Comparison of ENCODE assay signal across 9 cellular contexts in the genomic region with DNA sequence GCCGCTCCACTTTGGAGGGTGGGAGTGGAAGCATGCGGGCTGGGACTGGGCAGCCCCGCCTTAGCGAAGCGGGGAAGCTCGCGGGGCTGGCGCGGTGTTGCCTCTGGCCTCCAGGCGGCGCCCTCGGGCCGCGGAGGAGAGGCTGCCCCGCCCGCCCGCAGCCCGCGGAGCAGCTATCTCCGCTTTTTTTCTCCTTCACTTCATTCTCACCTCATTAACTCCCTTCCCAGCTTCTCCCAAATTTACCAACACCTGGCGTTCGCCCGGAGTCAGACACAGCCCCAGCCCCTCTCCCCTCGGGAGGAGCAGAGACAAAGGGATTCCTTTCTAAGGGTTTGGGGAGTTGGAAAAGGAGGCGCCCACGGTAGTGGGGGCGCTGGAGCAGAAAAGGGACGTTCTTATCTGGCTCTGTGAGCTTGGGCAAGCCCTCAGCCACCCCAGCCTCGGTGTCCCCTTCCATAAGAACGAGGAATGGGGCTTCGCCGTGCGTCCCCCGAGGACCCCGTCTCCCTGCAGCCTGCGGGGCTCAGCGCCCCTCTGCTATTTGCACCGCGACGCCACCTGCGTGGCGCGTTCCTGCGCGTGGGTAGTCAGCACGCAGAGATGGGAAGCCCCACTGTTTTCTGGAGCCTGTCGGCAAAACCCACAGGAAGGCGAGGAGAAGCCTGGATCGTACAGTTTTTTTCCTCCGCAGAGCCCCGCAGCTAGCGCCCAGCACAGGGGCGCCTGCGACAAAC. TPM values are rescaled to one million over a fixed set of nuclear protein-coding genes. Genes with fewer than 3 reads are reported as not detected.
A peak's percentile ranks its signal among the peaks of the same experiment; 100 is the strongest.
DNase-seq lines count a peak whose midpoint lies in the region; ATAC-seq, FAIRE-seq and TF ChIP-seq lines count a peak whose summit lies in the region.
"Had no signal": no experiment of that assay in that cellular context is flagged by ENCODE, and none has a peak within 500 bp of the region (broad histone marks: within the 10 kb centered on the region; RNA-seq: fewer than 3 reads in every experiment).

No MANE protein-coding gene starts in this region.

- H3K27ac ChIP-seq in 22Rv1 = no peak overlapping the region

- intact Hi-C loops in activated T-helper 1 cell treated with anti-CD3 and anti-CD28 coated beads, Interleukin-12 subunit alpha, Interleukin-12 subunit beta, Interleukin-2, Interleukin-4 antibody, amounts not matched to agents 30 ng/mL and 10 ng/mL and 1 ng/mL, durations not matched to agents 14 hours and 24 hours and 36 hours (cut with micrococcal nuclease) = loop anchor here (1.0 to 5.0 kb wide), 6 partner anchors 27 to 311 kb away; a partner anchor contains a TSS

- H3K4me3 Mint-ChIP-seq in activated T-helper 1 cell treated with anti-CD3 and anti-CD28 coated beads, Interleukin-12 subunit alpha, Interleukin-12 subunit beta, Interleukin-2, Interleukin-4 antibody, amounts not matched to agents 30 ng/mL and 10 ng/mL and 1 ng/mL, durations not matched to agents 14 hours and 24 hours and 36 hours = peak overlapping the region; percentile 73
- H3K4me3 Mint-ChIP-seq in natural killer cell treated with Interleukin-12 subunit alpha and Interleukin-12 subunit beta and Interleukin-15 and Interleukin-18, amount 100 ng/mL, for 72 hours = peak overlapping the region; percentile 86
- H3K4me3 Mint-ChIP-seq in stimulated activated memory B cell treated with anti-CD40 and anti-IgM and Interleukin-4, amounts not matched to agents 10 μg/mL and 1 μg/mL and 100 μg/mL, for 72 hours = peak overlapping the region; percentile 79

- peak; percentile 97 for TF ChIP-seq CTCF in 22Rv1 (IDR thresholded peaks at IDR 0.05)

- peak; percentile 48 for ATAC-seq in GM18511 (IDR thresholded peaks at IDR 0.05; ENCODE audit: unreplicated experiment)
- peak; percentile 80 to 87 for ATAC-seq in natural killer cell treated with Interleukin-12 subunit alpha and Interleukin-12 subunit beta and Interleukin-15 and Interleukin-18, amount 100 ng/mL, for 72 hours
- ATAC-seq in stimulated activated memory B cell treated with anti-CD40 and anti-IgM and Interleukin-4, amounts not matched to agents 10 μg/mL and 1 μg/mL and 100 μg/mL, for 72 hours = peak; percentile 81

- FAIRE-seq in RCC 7860 (lab: Jason Lieb, UNC) = no peak
- FAIRE-seq: G401.6 had no signal

- no peaks in the 10 kb centered on the region for H3K9me3 Mint-ChIP-seq in activated T-helper 1 cell treated with anti-CD3 and anti-CD28 coated beads, Interleukin-12 subunit alpha, Interleukin-12 subunit beta, Interleukin-2, Interleukin-4 antibody, amounts not matched to agents 30 ng/mL and 10 ng/mL and 1 ng/mL, durations not matched to agents 14 hours and 24 hours and 36 hours
- H3K9me3 Mint-ChIP-seq in natural killer cell treated with Interleukin-12 subunit alpha and Interleukin-12 subunit beta and Interleukin-15 and Interleukin-18, amount 100 ng/mL, for 72 hours = no peaks in the 10 kb centered on the region
- no peaks in the 10 kb centered on the region for H3K9me3 Mint-ChIP-seq in stimulated activated memory B cell treated with anti-CD40 and anti-IgM and Interleukin-4, amounts not matched to agents 10 μg/mL and 1 μg/mL and 100 μg/mL, for 72 hours

- peaks cover 12% of the 10 kb centered on the region for H3K4me1 Mint-ChIP-seq in activated T-helper 1 cell treated with anti-CD3 and anti-CD28 coated beads, Interleukin-12 subunit alpha, Interleukin-12 subunit beta, Interleukin-2, Interleukin-4 antibody, amounts not matched to agents 30 ng/mL and 10 ng/mL and 1 ng/mL, durations not matched to agents 14 hours and 24 hours and 36 hours (ENCODE audit: low read depth)
- peaks cover 15 to 18% of the 10 kb centered on the region in 2 donors for H3K4me1 Mint-ChIP-seq in natural killer cell treated with Interleukin-12 subunit alpha and Interleukin-12 subunit beta and Interleukin-15 and Interleukin-18, amount 100 ng/mL, for 72 hours (ENCODE audit: low read depth in 2 of 2)
- H3K4me1 Mint-ChIP-seq in stimulated activated memory B cell treated with anti-CD40 and anti-IgM and Interleukin-4, amounts not matched to agents 10 μg/mL and 1 μg/mL and 100 μg/mL, for 72 hours = peaks cover 35% of the 10 kb centered on the region

- no peak overlapping the region for H3K27ac Mint-ChIP-seq in activated T-helper 1 cell treated with anti-CD3 and anti-CD28 coated beads, Interleukin-12 subunit alpha, Interleukin-12 subunit beta, Interleukin-2, Interleukin-4 antibody, amounts not matched to agents 30 ng/mL and 10 ng/mL and 1 ng/mL, durations not matched to agents 14 hours and 24 hours and 36 hours
- H3K27ac Mint-ChIP-seq in natural killer cell treated with Interleukin-12 subunit alpha and Interleukin-12 subunit beta and Interleukin-15 and Interleukin-18, amount 100 ng/mL, for 72 hours = no peak overlapping the region
- H3K27ac Mint-ChIP-seq in stimulated activated memory B cell treated with anti-CD40 and anti-IgM and Interleukin-4, amounts not matched to agents 10 μg/mL and 1 μg/mL and 100 μg/mL, for 72 hours = peak overlapping the region; percentile 49

- no peaks in the 10 kb centered on the region for H3K36me3 Mint-ChIP-seq in activated T-helper 1 cell treated with anti-CD3 and anti-CD28 coated beads, Interleukin-12 subunit alpha, Interleukin-12 subunit beta, Interleukin-2, Interleukin-4 antibody, amounts not matched to agents 30 ng/mL and 10 ng/mL and 1 ng/mL, durations not matched to agents 14 hours and 24 hours and 36 hours (ENCODE audit: low read depth)
- no peaks in the 10 kb centered on the region for H3K36me3 Mint-ChIP-seq in natural killer cell treated with Interleukin-12 subunit alpha and Interleukin-12 subunit beta and Interleukin-15 and Interleukin-18, amount 100 ng/mL, for 72 hours
- H3K36me3 Mint-ChIP-seq in stimulated activated memory B cell treated with anti-CD40 and anti-IgM and Interleukin-4, amounts not matched to agents 10 μg/mL and 1 μg/mL and 100 μg/mL, for 72 hours = no peaks in the 10 kb centered on the region

- peaks cover 55% of the 10 kb centered on the region for H3K27me3 Mint-ChIP-seq in activated T-helper 1 cell treated with anti-CD3 and anti-CD28 coated beads, Interleukin-12 subunit alpha, Interleukin-12 subunit beta, Interleukin-2, Interleukin-4 antibody, amounts not matched to agents 30 ng/mL and 10 ng/mL and 1 ng/mL, durations not matched to agents 14 hours and 24 hours and 36 hours (ENCODE audit: insufficient read depth)
- peaks cover 33% of the 10 kb centered on the region in 2 donors for H3K27me3 Mint-ChIP-seq in natural killer cell treated with Interleukin-12 subunit alpha and Interleukin-12 subunit beta and Interleukin-15 and Interleukin-18, amount 100 ng/mL, for 72 hours
- peaks cover 65% of the 10 kb centered on the region for H3K27me3 Mint-ChIP-seq in stimulated activated memory B cell treated with anti-CD40 and anti-IgM and Interleukin-4, amounts not matched to agents 10 μg/mL and 1 μg/mL and 100 μg/mL, for 72 hours

- DNase-seq in KG1 (lab: John Stamatoyannopoulos, UW) (peak; percentile 74), RCC 7860 (ENCODE audit: low spot score) (peak; percentile 30), fibroblast of peridontal ligament (ENCODE audit: extremely low read depth) (peak; percentile 67)
- peak; percentile 70 for DNase-seq in activated T-helper 1 cell treated with anti-CD3 and anti-CD28 coated beads, Interleukin-12 subunit alpha, Interleukin-12 subunit beta, Interleukin-2, Interleukin-4 antibody, amounts not matched to agents 30 ng/mL and 10 ng/mL and 1 ng/mL, durations not matched to agents 14 hours and 24 hours and 36 hours (ENCODE audit: low spot score)
- DNase-seq in natural killer cell treated with Interleukin-12 subunit alpha and Interleukin-12 subunit beta and Interleukin-15 and Interleukin-18, amount 100 ng/mL, for 72 hours (ENCODE audit: low spot score) = peak; percentile 83

RNA-seq across cellular contexts. Expression of a gene that starts 1.5 kb away (rescaled TPM):
- total RNA-seq in activated T-helper 1 cell treated with anti-CD3 and anti-CD28 coated beads, Interleukin-12 subunit alpha, Interleukin-12 subunit beta, Interleukin-2, Interleukin-4 antibody, amounts not matched to agents 30 ng/mL and 10 ng/mL and 1 ng/mL, durations not matched to agents 14 hours and 24 hours and 36 hours = 0.39 TPM in 1 of 2 replicates, not detected in the other
- 1 to 10 TPM in 1 of 2 donors, under 1 TPM in 1; 0.57 to 1.7 TPM for total RNA-seq in natural killer cell treated with Interleukin-12 subunit alpha and Interleukin-12 subunit beta and Interleukin-15 and Interleukin-18, amount 100 ng/mL, for 72 hours

Comparison
In these comparisons a context has a peak if more than half of its experiments do, and no peak if none do; other contexts are left out.
1. DNase-seq: peak in every context shown above with its lines; median percentile 83 in natural killer cell treated with Interleukin-12 subunit alpha and Interleukin-12 subunit beta and Interleukin-15 and Interleukin-18, amount 100 ng/mL, for 72 hours; 74 in KG1; 70 in activated T-helper 1 cell treated with anti-CD3 and anti-CD28 coated beads, Interleukin-12 subunit alpha, Interleukin-12 subunit beta, Interleukin-2, Interleukin-4 antibody, amounts not matched to agents 30 ng/mL and 10 ng/mL and 1 ng/mL, durations not matched to agents 14 hours and 24 hours and 36 hours; 67 in fibroblast of peridontal ligament; 30 in RCC 7860.